Comparison of ENCODE assay signal across 1 cellular context in genomic region chr5:160341309-160341874, GRCh38.
TF ChIP-seq lines count a peak whose summit lies in the region.

No MANE protein-coding gene starts in this region.

TF ChIP-seq in K562, 482 proteins besides CTCF, POLR2A, EP300 and RAD21 (continued from another document):
- peak; percentile 63 for TF ChIP-seq HMBOX1 (IDR thresholded peaks at IDR 0.05)
- TF ChIP-seq GABPB1 (CRISPR knock-in tag; IDR thresholded peaks at IDR 0.05), result no peak
- TF ChIP-seq ZMIZ1 (IDR thresholded peaks at IDR 0.05; ENCODE audit: low read depth in 2 of 2, low read length in 2 of 2), result no peak
- no peak for TF ChIP-seq PCBP2 (IDR thresholded peaks at IDR 0.05; ENCODE audit: low read depth, low read length, poor library complexity, severe bottlenecking)
- no peak for TF ChIP-seq FOXA1 (IDR thresholded peaks at IDR 0.05; ENCODE audit: borderline replicate concordance)
- TF ChIP-seq TAF15 (IDR thresholded peaks at IDR 0.05; ENCODE audit: low read depth, low read length), result no peak
- TF ChIP-seq CBFA2T3 (IDR thresholded peaks at IDR 0.05), result 0 out of 2 replicates have a peak, but pooled peaks have one; percentile 3
- TF ChIP-seq ZFX (CRISPR knock-in tag; IDR thresholded peaks at IDR 0.05), result peak; percentile 46; the same call in 1 of the 2 replicates
- TF ChIP-seq TCF3 (CRISPR knock-in tag; IDR thresholded peaks at IDR 0.05), result peak; percentile 42
- peak; percentile 96 for TF ChIP-seq ZNF239 (CRISPR knock-in tag; IDR thresholded peaks at IDR 0.05)
- no peak for TF ChIP-seq DEAF1 (CRISPR knock-in tag; IDR thresholded peaks at IDR 0.05)
- TF ChIP-seq TRIM24 (IDR thresholded peaks at IDR 0.05), result 0 out of 4 replicates have a peak, but pooled peaks of 1 of the 2 experiments have one; percentile 14
- TF ChIP-seq CHAMP1 (IDR thresholded peaks at IDR 0.05), result no peak
- TF ChIP-seq DMBX1 (CRISPR knock-in tag; IDR thresholded peaks at IDR 0.05; ENCODE audit: borderline replicate concordance), result no peak
- TF ChIP-seq ARID1B (IDR thresholded peaks at IDR 0.05), result 0 out of 2 replicates have a peak, but pooled peaks have one; percentile 27
- TF ChIP-seq SOX6 (IDR thresholded peaks at IDR 0.05), result peak; percentile 82
- TF ChIP-seq ZNF766 (CRISPR knock-in tag; conservative IDR thresholded peaks at IDR 0.05), result no peak
- no peak for TF ChIP-seq COPS2 (conservative IDR thresholded peaks at IDR 0.05)
- TF ChIP-seq ZFP30 (CRISPR knock-in tag; IDR thresholded peaks at IDR 0.05; ENCODE audit: borderline replicate concordance), result no peak
- TF ChIP-seq RBM25 (IDR thresholded peaks at IDR 0.05; ENCODE audit: low read depth, low read length, severe bottlenecking), result peak; percentile 25
- TF ChIP-seq JUND (IDR thresholded peaks at IDR 0.05; ENCODE audit: borderline replicate concordance, low read depth, low read length), result no peak
- no peak for TF ChIP-seq JUND (tag; IDR thresholded peaks at IDR 0.05; ENCODE audit: borderline replicate concordance, low read depth, low read length)
